ENCODE assay signal across 15 cellular contexts in genomic region chr2:198890490-198890889, GRCh38.
A peak's percentile ranks its signal among the peaks of the same experiment; 100 is the strongest.
DNase-seq lines count a peak whose midpoint lies in the region; ATAC-seq, FAIRE-seq and TF ChIP-seq lines count a peak whose summit lies in the region.
"Had no signal": no experiment of that assay in that cellular context is flagged by ENCODE, and none has a peak within 500 bp of the region (broad histone marks: within the 10 kb centered on the region; RNA-seq: fewer than 3 reads in every experiment).

No MANE protein-coding gene starts in this region.

- no peak overlapping the region for H3K27ac Mint-ChIP-seq in activated naive CD4-positive, alpha-beta T cell treated with anti-CD3 and anti-CD28 coated beads, Interleukin-2, amount 50 U/mL, for 72 hours

- peak; percentile 25 for DNase-seq in GM10266 (ENCODE audit: extremely low spot score)
- DNase-seq in Kasumi-1 (lab: John Stamatoyannopoulos, UW): peak; percentile 71 to 79
- no peak for DNase-seq in GM12892 (ENCODE audit: insufficient read length)
- no peak for DNase-seq in Right ventricle myocardium inferior (ENCODE audit: missing footprints)
- no peak for DNase-seq in activated naive CD4-positive, alpha-beta T cell treated with anti-CD3 and anti-CD28 coated beads, Interleukin-2, amount 50 U/mL, for 72 hours (ENCODE audit: low spot score in 2 of 2)
- DNase-seq in left cardiac atrium: no peak
- DNase-seq: activated gamma-delta T cell treated with Interleukin-2 at 50 U/mL for 16 hours, Calu3, NCI-H1092, transverse colon had no signal

- H3K36me3 Mint-ChIP-seq in activated naive CD4-positive, alpha-beta T cell treated with anti-CD3 and anti-CD28 coated beads, Interleukin-2, amount 50 U/mL, for 72 hours: no peaks in the 10 kb centered on the region

- FAIRE-seq in GM12892 (lab: Jason Lieb, UNC): no peak
- FAIRE-seq: A549, bronchial epithelial cell, H54 had no signal

- no peak for TF ChIP-seq CTCF in GM10266 (IDR thresholded peaks at IDR 0.05; ENCODE audit: control insufficient read depth, insufficient read depth, low read depth, missing control alignments)

- intact Hi-C loops in Right ventricle myocardium inferior (cut with DNase I): no loop called here
- intact Hi-C loops in left cardiac atrium (cut with DNase I): no loop called here

- TF ChIP-seq POLR2A in GM12892 (IDR thresholded peaks at IDR 0.05; ENCODE audit: low read depth, low read length): no peak

- H3K9me3 Mint-ChIP-seq in activated naive CD4-positive, alpha-beta T cell treated with anti-CD3 and anti-CD28 coated beads, Interleukin-2, amount 50 U/mL, for 72 hours: peaks cover 8 to 10% of the 10 kb centered on the region in 2 donors

- peak; percentile 60 for ATAC-seq in GM19397 (IDR thresholded peaks at IDR 0.05; ENCODE audit: unreplicated experiment)
- peak; percentile 78 for ATAC-seq in HG02884 (IDR thresholded peaks at IDR 0.05; ENCODE audit: unreplicated experiment)
- ATAC-seq in Right ventricle myocardium inferior: no peak
- no peak for ATAC-seq in activated naive CD4-positive, alpha-beta T cell treated with anti-CD3 and anti-CD28 coated beads, Interleukin-2, amount 50 U/mL, for 72 hours
- no peak for ATAC-seq in left cardiac atrium
- ATAC-seq: A549 had no signal

Comparison
In these comparisons a context has a peak if more than half of its experiments do, and no peak if none do; other contexts are left out.
1. DNase-seq: peak in GM10266 (single experiment) and Kasumi-1 (2 of 2); none in GM12892 (single experiment), Right ventricle myocardium inferior (single experiment), activated naive CD4-positive, alpha-beta T cell treated with anti-CD3 and anti-CD28 coated beads, Interleukin-2, amount 50 U/mL, for 72 hours (0 of 2) and left cardiac atrium (single experiment).
2. ATAC-seq: peak in GM19397 (single experiment) and HG02884 (single experiment); none in Right ventricle myocardium inferior (single experiment), activated naive CD4-positive, alpha-beta T cell treated with anti-CD3 and anti-CD28 coated beads, Interleukin-2, amount 50 U/mL, for 72 hours (0 of 2) and left cardiac atrium (0 of 2).